Comparison of ENCODE assay signal across 8 cellular contexts in the genomic region with DNA sequence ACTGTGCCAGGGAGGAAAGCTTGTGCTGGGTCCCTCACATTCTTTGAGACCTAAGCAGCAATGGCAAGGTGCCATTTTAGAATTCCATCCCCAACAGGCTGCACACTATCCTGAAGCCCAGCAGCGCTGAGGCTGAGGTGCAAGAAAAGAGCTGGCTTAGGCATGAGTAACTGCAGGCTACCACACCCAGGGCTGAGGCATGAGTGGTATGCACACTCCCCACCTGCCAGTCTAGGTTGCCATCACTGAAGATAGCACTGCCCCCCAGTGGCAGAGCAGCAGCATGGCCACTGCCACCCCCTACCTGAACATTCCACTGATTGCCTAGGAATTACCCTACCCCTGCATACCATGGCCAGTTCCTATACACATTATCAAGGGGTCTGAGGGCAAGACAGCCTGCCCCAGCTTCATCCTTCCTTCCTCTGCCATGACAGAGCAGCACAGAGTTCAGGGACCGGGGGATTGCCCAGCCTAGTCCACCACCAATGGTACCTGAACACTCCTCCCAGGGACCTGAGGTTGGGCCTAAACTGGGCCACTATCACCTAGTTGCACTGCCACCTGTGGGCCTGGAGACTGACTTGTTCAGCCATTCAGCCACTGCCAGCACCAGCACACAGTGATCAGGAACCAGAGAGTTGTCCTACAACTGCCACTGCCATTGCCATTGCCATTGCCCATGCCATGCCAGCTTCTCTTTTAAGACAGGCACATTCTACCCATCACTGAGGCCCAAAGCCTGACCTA.
DNase-seq lines count a peak whose midpoint lies in the region; ATAC-seq and TF ChIP-seq lines count a peak whose summit lies in the region.

No MANE protein-coding gene starts in this region.

- peak; percentile 97 for ATAC-seq in HG03103 (IDR thresholded peaks at IDR 0.05; ENCODE audit: low read depth, unreplicated experiment)

- no peak overlapping the region for H3K27ac ChIP-seq in OCI-LY1 (ENCODE audit: low read depth, low read length, poor library complexity, severe bottlenecking)

- no peaks in the 10 kb centered on the region for H3K9me3 ChIP-seq in OCI-LY1 (ENCODE audit: low read length)

- no peaks in the 10 kb centered on the region for H4K20me1 ChIP-seq in OCI-LY1 (ENCODE audit: insufficient read depth, low read length)

- DNase-seq in Daoy (ENCODE audit: low read depth) (peak; percentile 87), GM19240 (ENCODE audit: insufficient read length, low spot score) (peak; percentile 15), epithelial cell of esophagus (ENCODE audit: low read depth) (peak; percentile 96), osteocyte (ENCODE audit: extremely low spot score, unreplicated experiment) (no peak), NCI-H510A (lab: John Stamatoyannopoulos, UW) (no peak), medulla oblongata (ENCODE audit: extremely low spot score) (no peak)

- no peaks in the 10 kb centered on the region for H3K4me1 Mint-ChIP-seq in osteocyte (ENCODE audit: unreplicated experiment)

- no peak overlapping the region for H2AFZ ChIP-seq in OCI-LY1 (ENCODE audit: low read length)

- no peak overlapping the region for H3K4me2 ChIP-seq in OCI-LY1 (ENCODE audit: low read length)

- H3K4me3 Mint-ChIP-seq in osteocyte (ENCODE audit: unreplicated experiment): no peak overlapping the region

- H3K27ac Mint-ChIP-seq in osteocyte (ENCODE audit: unreplicated experiment): no peak overlapping the region

- H3K4me3 ChIP-seq in OCI-LY1 (ENCODE audit: low read depth, low read length, poor library complexity, severe bottlenecking) (no peak overlapping the region), epithelial cell of esophagus (ENCODE audit: low read length) (no peak overlapping the region)

- H3F3A ChIP-seq in OCI-LY1 (ENCODE audit: insufficient read depth, low read length): no peaks in the 10 kb centered on the region

- no peak overlapping the region for H3K9ac ChIP-seq in OCI-LY1 (ENCODE audit: low read length)

- H3K9me3 Mint-ChIP-seq in osteocyte (ENCODE audit: unreplicated experiment): peaks cover 27% of the 10 kb centered on the region

- TF ChIP-seq CTCF in OCI-LY1 (IDR thresholded peaks at IDR 0.05; ENCODE audit: low read length): peak; percentile 88
- TF ChIP-seq CTCF in epithelial cell of esophagus (IDR thresholded peaks at IDR 0.05; ENCODE audit: insufficient read depth, low read depth, low read length, missing control alignments): peak; percentile 97
- TF ChIP-seq CTCF in osteocyte (IDR thresholded peaks at IDR 0.05): peak; percentile 36

- H3K27me3 ChIP-seq in OCI-LY1 (ENCODE audit: insufficient read depth, low read length): no peaks in the 10 kb centered on the region

- peaks cover 10% of the 10 kb centered on the region for H3K36me3 Mint-ChIP-seq in osteocyte (ENCODE audit: unreplicated experiment)

- H3K27me3 Mint-ChIP-seq in osteocyte (ENCODE audit: unreplicated experiment): no peaks in the 10 kb centered on the region

- H3K79me2 ChIP-seq in OCI-LY1 (ENCODE audit: insufficient read depth, low read length): no peaks in the 10 kb centered on the region

- H3K9me2 ChIP-seq in OCI-LY1 (ENCODE audit: low read depth, low read length): no peaks in the 10 kb centered on the region

- H3K36me3 ChIP-seq in OCI-LY1 (ENCODE audit: insufficient read depth, low read length): no peaks in the 10 kb centered on the region

- H3K4me1 ChIP-seq in OCI-LY1 (ENCODE audit: insufficient read depth, low read length, severe bottlenecking): no peaks in the 10 kb centered on the region

Comparison
In these comparisons a context has a peak if more than half of its experiments do, and no peak if none do; other contexts are left out.
1. DNase-seq: peak in Daoy (single experiment), GM19240 (single experiment) and epithelial cell of esophagus (single experiment); none in osteocyte (single experiment), NCI-H510A (single experiment) and medulla oblongata (single experiment).
2. CTCF ChIP-seq: peak in every context shown above with its lines; median percentile 97 in epithelial cell of esophagus; 88 in OCI-LY1; 36 in osteocyte.